20 cellular contexts compared by ENCODE assay signal in the genomic region with DNA sequence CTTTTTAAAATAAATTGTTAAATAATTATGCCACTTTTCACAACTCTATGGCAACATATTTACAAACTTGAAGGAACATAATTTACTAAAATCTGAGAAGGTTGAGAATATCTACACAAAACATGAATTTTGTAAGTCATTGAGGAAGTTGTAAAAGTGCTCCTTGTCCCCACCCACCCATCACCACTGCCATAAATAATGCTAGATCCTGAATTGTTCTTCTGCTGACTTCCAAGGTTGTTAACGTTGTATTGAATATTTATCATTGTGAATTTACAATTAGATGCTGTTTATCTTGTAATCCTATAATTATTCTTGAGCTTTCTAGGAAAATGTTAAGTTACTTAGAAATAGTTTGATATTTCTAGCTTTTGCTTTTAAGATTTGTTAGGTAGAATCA.
DNase-seq lines count a peak whose midpoint lies in the region; ATAC-seq, FAIRE-seq and TF ChIP-seq lines count a peak whose summit lies in the region.
"Had no signal": no experiment of that assay in that cellular context is flagged by ENCODE, and none has a peak within 500 bp of the region (broad histone marks: within the 10 kb centered on the region; RNA-seq: fewer than 3 reads in every experiment).

No MANE protein-coding gene starts in this region.

- H3K4me3 Mint-ChIP-seq in GM23338: no peak overlapping the region
- H3K4me3 Mint-ChIP-seq: B cell; CD8-positive, alpha-beta T cell had no signal

- H3K79me2 ChIP-seq in GM23338 (replicated peaks; ENCODE audit: insufficient read depth) (no peaks in the 10 kb centered on the region), K562 (ENCODE audit: control insufficient read depth, insufficient read depth, low read length) (no peaks in the 10 kb centered on the region)

- TF ChIP-seq RAD21 in K562 (CRISPR knock-in tag; conservative IDR thresholded peaks at IDR 0.05 in 1 of 2, IDR thresholded peaks at IDR 0.05 in 1 of 2): no peak

- DNase-seq in GM23338 (ENCODE audit: low spot score) (no peak), NCI-H69 (lab: John Stamatoyannopoulos, UW) (peak; percentile 19), K562 (ENCODE audit: extremely low read depth in 1 of 4, low spot score in 3 of 4) (no peak), brain microvascular endothelial cell (no peak)
- no peak for DNase-seq in stimulated activated CD4-positive, alpha-beta T cell treated with anti-CD3 and anti-CD28 coated beads, Interleukin-1b, Interleukin-23, amount 100 ng/mL, for 48 hours
- DNase-seq: Caco-2; CD4-positive, CD25-positive, alpha-beta regulatory T cell; CD8-positive, alpha-beta T cell; DMS153; DND-41; GM23248 had no signal

- no peaks in the 10 kb centered on the region for H3K9me3 ChIP-seq in K562 (replicated peaks; ENCODE audit: control insufficient read depth, insufficient read depth, low read depth, low read length)
- H3K9me3 ChIP-seq: BLaER1, Caco-2, HAP-1 had no signal

- H3K9me3 Mint-ChIP-seq in GM23338: no peaks in the 10 kb centered on the region
- H3K9me3 Mint-ChIP-seq: CD8-positive, alpha-beta T cell had no signal

- no peaks in the 10 kb centered on the region; the same call in 2 of the 3 replicates for H3K4me1 Mint-ChIP-seq in GM23338
- H3K4me1 Mint-ChIP-seq: B cell; CD4-positive, CD25-positive, alpha-beta regulatory T cell had no signal

- TF ChIP-seq EP300 in K562 (IDR thresholded peaks at IDR 0.05; ENCODE audit: low read length): no peak

- H2AFZ ChIP-seq in GM23338: 0 out of 2 replicates have a peak overlapping the region, but pooled peaks have one; percentile 28
- H2AFZ ChIP-seq in K562 (ENCODE audit: low read depth, low read length): no peak overlapping the region
- H2AFZ ChIP-seq: GM23248 had no signal

- H3K4me3 ChIP-seq in GM23338 (no peak overlapping the region), K562 (no peak overlapping the region), brain microvascular endothelial cell (ENCODE audit: low read depth, low read length) (no peak overlapping the region)
- H3K4me3 ChIP-seq: BLaER1, GM23248, HAP-1 had no signal

- in situ Hi-C loops in K562 (cut with MboI): no loop called here
- in situ Hi-C loops in brain microvascular endothelial cell (cut with HindIII; ENCODE audit: low pct_ligation_motif_present, low sequenced_read_pairs): no loop called here

- H4K20me1 ChIP-seq in GM23338 (replicated peaks; ENCODE audit: insufficient read depth) (no peaks in the 10 kb centered on the region), K562 (replicated peaks; ENCODE audit: control insufficient read depth, insufficient read depth, low read length) (no peaks in the 10 kb centered on the region)
- H4K20me1 ChIP-seq: BLaER1 had no signal

- intact Hi-C loops in K562 (cut with micrococcal nuclease): no loop called here

- FAIRE-seq in K562 (lab: Jason Lieb, UNC): no peak
- FAIRE-seq: G401.6, GM12892, GM19239, H54 had no signal

- no peak overlapping the region for H3K27ac Mint-ChIP-seq in GM23338
- H3K27ac Mint-ChIP-seq: B cell; CD4-positive, CD25-positive, alpha-beta regulatory T cell; CD8-positive, alpha-beta T cell had no signal

- POLR2A ChIA-PET in K562 (lab: Yijun Ruan, JAX): no interaction called here

- H3K36me3 ChIP-seq in GM23338 (ENCODE audit: insufficient read depth) (no peaks in the 10 kb centered on the region), K562 (ENCODE audit: control insufficient read depth, insufficient read depth, low read length) (no peaks in the 10 kb centered on the region), brain microvascular endothelial cell (replicated peaks) (no peaks in the 10 kb centered on the region)
- H3K36me3 ChIP-seq: BLaER1, HAP-1 had no signal

- TF ChIP-seq CTCF in GM23338 (conservative IDR thresholded peaks at IDR 0.05; ENCODE audit: low read depth in 2 of 2): no peak
- TF ChIP-seq CTCF in K562 (IDR thresholded peaks at IDR 0.05 in 2 of 3, conservative IDR thresholded peaks at IDR 0.05 in 1 of 3; ENCODE audit: insufficient read depth in 2 of 3, low read depth in 1 of 3, low read length in 3 of 3): no peak
- TF ChIP-seq CTCF in brain microvascular endothelial cell (IDR thresholded peaks at IDR 0.05; ENCODE audit: low read depth, low read length, missing control alignments): no peak

- no peaks in the 10 kb centered on the region for H3K4me1 ChIP-seq in GM23338 (ENCODE audit: insufficient read depth)
- no peaks in the 10 kb centered on the region for H3K4me1 ChIP-seq in K562 (replicated peaks in 1 of 2; ENCODE audit: control insufficient read depth in 2 of 2, insufficient read depth in 2 of 2, low read length in 2 of 2)
- H3K4me1 ChIP-seq: BLaER1, Caco-2, HAP-1 had no signal

- no peaks in the 10 kb centered on the region for H3K27me3 Mint-ChIP-seq in GM23338 (ENCODE audit: insufficient read depth, low read depth, poor library complexity)
- H3K27me3 Mint-ChIP-seq: B cell; CD4-positive, CD25-positive, alpha-beta regulatory T cell had no signal

- no peak overlapping the region for H3K9ac ChIP-seq in K562 (ENCODE audit: insufficient read depth in 1 of 2, low read depth in 2 of 2, low read length in 2 of 2)
- H3K9ac ChIP-seq: BLaER1, GM23248 had no signal

- 6% methylated on average over 1 of the region's 1 CpG for WGBS in K562 (ENCODE audit: insufficient coverage, low coverage, missing lambda C conversion rate)

- H3K36me3 Mint-ChIP-seq in GM23338 (ENCODE audit: low read depth): no peaks in the 10 kb centered on the region
- H3K36me3 Mint-ChIP-seq: CD4-positive, CD25-positive, alpha-beta regulatory T cell; CD8-positive, alpha-beta T cell had no signal

- TF ChIP-seq POLR2A in K562 (conservative IDR thresholded peaks at IDR 0.05): no peak

- no peaks in the 10 kb centered on the region for H3K9me1 ChIP-seq in K562 (ENCODE audit: control insufficient read depth, insufficient read depth, low read length)

- no peaks in the 10 kb centered on the region for H3F3A ChIP-seq in GM23338 (replicated peaks; ENCODE audit: low read depth)

- H3K4me2 ChIP-seq in GM23338: no peak overlapping the region
- H3K4me2 ChIP-seq in K562 (ENCODE audit: insufficient read depth, low read length): no peak overlapping the region
- H3K4me2 ChIP-seq: BLaER1 had no signal

- BruUV-seq in K562 (replicated peaks; lab: Mats Ljungman, UMichigan): no TSS peak

- H3K27me3 ChIP-seq in GM23338 (ENCODE audit: insufficient read depth) (no peaks in the 10 kb centered on the region), K562 (ENCODE audit: control insufficient read depth in 2 of 2, insufficient read depth in 2 of 2, low read length in 2 of 2) (no peaks in the 10 kb centered on the region), brain microvascular endothelial cell (replicated peaks) (no peaks in the 10 kb centered on the region)
- H3K27me3 ChIP-seq: BLaER1 had no signal

- CTCF ChIA-PET in K562 (lab: Yijun Ruan, JAX; ENCODE audit: low intra/inter-chr PET ratio): no interaction called here

- no peaks in the 10 kb centered on the region for H3K9me2 ChIP-seq in GM23338 (ENCODE audit: insufficient read depth)

- H3K27ac ChIP-seq in GM23338 (ENCODE audit: low read depth): no peak overlapping the region
- no peak overlapping the region for H3K27ac ChIP-seq in K562 (ENCODE audit: extremely low read depth, low read depth, low read length)
- no peak overlapping the region for H3K27ac ChIP-seq in brain microvascular endothelial cell
- H3K27ac ChIP-seq: BLaER1, C4-2B, GM23248 had no signal

- ATAC-seq in GM23338: no peak
- ATAC-seq in K562: no peak
- no peak for ATAC-seq in GM18873 (IDR thresholded peaks at IDR 0.05; ENCODE audit: low FRiP score, unreplicated experiment)
- ATAC-seq: CD8-positive, alpha-beta T cell had no signal

TF ChIP-seq in GM23338, 12 proteins besides CTCF, POLR2A, EP300 and RAD21 (continues in another document):
- no peak for TF ChIP-seq ZNF114 (CRISPR knock-in tag; IDR thresholded peaks at IDR 0.05)
- TF ChIP-seq POLR2AphosphoS5 (IDR thresholded peaks at IDR 0.05; ENCODE audit: low read depth): no peak
- no peak for TF ChIP-seq JUNB (IDR thresholded peaks at IDR 0.05; ENCODE audit: unreplicated experiment)
- no peak for TF ChIP-seq NANOG (IDR thresholded peaks at IDR 0.05; ENCODE audit: borderline replicate concordance)

TF ChIP-seq in K562, 482 proteins besides CTCF, POLR2A, EP300 and RAD21 (continues in another document):
- TF ChIP-seq MCM2 (IDR thresholded peaks at IDR 0.05; ENCODE audit: low read depth): no peak
- TF ChIP-seq MEF2D (tag; conservative IDR thresholded peaks at IDR 0.05; ENCODE audit: low read depth): no peak
- TF ChIP-seq, protein P1, sequence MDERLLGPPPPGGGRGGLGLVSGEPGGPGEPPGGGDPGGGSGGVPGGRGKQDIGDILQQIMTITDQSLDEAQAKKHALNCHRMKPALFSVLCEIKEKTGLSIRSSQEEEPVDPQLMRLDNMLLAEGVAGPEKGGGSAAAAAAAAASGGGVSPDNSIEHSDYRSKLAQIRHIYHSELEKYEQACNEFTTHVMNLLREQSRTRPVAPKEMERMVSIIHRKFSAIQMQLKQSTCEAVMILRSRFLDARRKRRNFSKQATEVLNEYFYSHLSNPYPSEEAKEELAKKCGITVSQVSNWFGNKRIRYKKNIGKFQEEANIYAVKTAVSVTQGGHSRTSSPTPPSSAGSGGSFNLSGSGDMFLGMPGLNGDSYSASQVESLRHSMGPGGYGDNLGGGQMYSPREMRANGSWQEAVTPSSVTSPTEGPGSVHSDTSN (CRISPR knock-in tag; IDR thresholded peaks at IDR 0.05; ENCODE audit: low read depth): no peak
- TF ChIP-seq, protein P1 (tag; conservative IDR thresholded peaks at IDR 0.05; ENCODE audit: low read depth): peak; percentile 70
